Comparison of ENCODE assay signal across 9 cellular contexts in the genomic region with DNA sequence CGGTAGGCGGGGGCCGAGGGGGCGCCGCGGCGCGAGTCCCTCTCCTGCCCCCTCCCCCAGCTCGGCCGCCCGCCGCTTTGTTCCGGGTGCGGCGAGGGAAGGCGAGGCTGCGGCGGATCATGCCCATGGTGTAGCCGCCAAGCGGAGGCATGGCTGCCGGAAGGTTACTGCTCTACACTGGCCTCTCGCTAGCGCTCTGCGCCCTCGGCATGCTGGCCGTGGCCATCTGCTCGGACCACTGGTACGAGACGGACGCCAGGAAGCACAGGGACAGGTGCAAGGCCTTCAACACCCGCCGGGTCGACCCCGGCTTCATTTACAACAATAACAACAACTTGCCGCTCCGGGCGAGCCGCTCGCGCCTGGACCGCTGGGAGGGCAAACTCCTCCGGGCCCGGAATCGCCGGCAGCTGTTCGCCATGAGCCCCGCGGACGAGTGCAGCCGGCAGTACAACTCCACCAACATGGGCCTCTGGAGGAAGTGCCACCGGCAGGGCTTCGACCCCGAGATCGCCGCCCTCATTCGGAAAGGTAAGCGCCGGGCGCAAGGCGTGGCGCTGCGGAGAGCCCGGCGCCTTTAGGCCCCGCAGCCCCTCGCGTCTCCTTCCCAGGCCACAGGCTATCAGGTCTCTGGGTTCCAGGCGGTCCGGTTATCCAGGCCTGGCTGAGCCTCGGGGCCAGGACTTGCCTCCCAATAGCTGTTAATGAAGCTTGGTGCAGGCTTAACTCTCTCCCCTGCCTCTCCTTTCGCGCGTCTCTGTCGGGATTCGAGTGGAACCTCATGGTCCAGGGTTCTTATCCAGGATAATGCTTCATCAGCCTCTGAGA. TPM values are rescaled to one million over a fixed set of nuclear protein-coding genes. Genes with fewer than 3 reads are reported as not detected.
A peak's percentile ranks its signal among the peaks of the same experiment; 100 is the strongest.
DNase-seq lines count a peak whose midpoint lies in the region; ATAC-seq and TF ChIP-seq lines count a peak whose summit lies in the region.
"Had no signal": no experiment of that assay in that cellular context is flagged by ENCODE, and none has a peak within 500 bp of the region (broad histone marks: within the 10 kb centered on the region; RNA-seq: fewer than 3 reads in every experiment).

No MANE protein-coding gene starts in this region.

- no peak overlapping the region for H3K23ac ChIP-seq in trophoblast cell (ENCODE audit: low read length)

- H3K9ac ChIP-seq in trophoblast cell (ENCODE audit: low read length), result no peak overlapping the region

- no peak for TF ChIP-seq CTCF in heart right ventricle (IDR thresholded peaks at IDR 0.05)

- no peak overlapping the region for H2BK12ac ChIP-seq in trophoblast cell (ENCODE audit: low read length)

- WGBS in heart right ventricle, 2 donors, result 1 to 2% methylated on average over 72 to 75 of the region's 75 CpGs
- WGBS in trophoblast cell (ENCODE audit: extremely low coverage, insufficient coverage, insufficient read length), result no CpG with 5 or more reads among the region's 75 CpGs

- H4K91ac ChIP-seq in trophoblast cell (ENCODE audit: low read depth, low read length), result no peak overlapping the region

- H3K4me1 ChIP-seq in heart right ventricle (peaks cover 0 to 40% (median 33%) of the 10 kb centered on the region in 9 donors), trophoblast cell (ENCODE audit: control insufficient read depth in 1 of 2, insufficient read depth in 2 of 2, low read length in 2 of 2) (peaks cover 15 to 20% of the 10 kb centered on the region in 2 experiments)

- no peak overlapping the region for H3K14ac ChIP-seq in trophoblast cell (ENCODE audit: low read length)

- no peak overlapping the region for H3K18ac ChIP-seq in trophoblast cell (ENCODE audit: low read length)

- H4K12ac ChIP-seq in trophoblast cell (ENCODE audit: low read depth, low read length), result no peak overlapping the region

- no peak overlapping the region for H2BK120ac ChIP-seq in trophoblast cell (ENCODE audit: insufficient read depth, low read length, poor library complexity)

- no peaks in the 10 kb centered on the region for H3K79me1 ChIP-seq in trophoblast cell (ENCODE audit: low read length)

- no peaks in the 10 kb centered on the region for H3K9me3 ChIP-seq in heart right ventricle
- peaks cover 3% of the 10 kb centered on the region for H3K9me3 ChIP-seq in trophoblast cell (ENCODE audit: insufficient read depth, low read depth, low read length)
- H3K9me3 ChIP-seq: SJSA1 had no signal

- no peaks in the 10 kb centered on the region for H3K79me2 ChIP-seq in trophoblast cell (ENCODE audit: control insufficient read depth, insufficient read depth, low read length, poor library complexity)

- no peaks in the 10 kb centered on the region for H3K36me3 ChIP-seq in heart right ventricle
- no peaks in the 10 kb centered on the region for H3K36me3 ChIP-seq in trophoblast cell (ENCODE audit: control insufficient read depth in 1 of 2, insufficient read depth in 2 of 2, low read length in 2 of 2)
- H3K36me3 ChIP-seq: SJSA1 had no signal

- H3K27me3 ChIP-seq in heart right ventricle (peaks cover 0 to 96% (median 50%) of the 10 kb centered on the region in 7 donors), trophoblast cell (ENCODE audit: insufficient read depth, low read length) (peaks cover 39% of the 10 kb centered on the region)

- no peak overlapping the region for H4K8ac ChIP-seq in trophoblast cell (ENCODE audit: low read depth, low read length)

- H3K4me3 ChIP-seq in heart right ventricle (peak overlapping the region; percentile 16 to 67 (median 60)), trophoblast cell (ENCODE audit: low read depth, low read length) (peak overlapping the region; percentile 61)
- H3K4me3 ChIP-seq: SJSA1 had no signal

- H3K4ac ChIP-seq in trophoblast cell (ENCODE audit: low read depth, low read length), result no peak overlapping the region

- H3K27ac ChIP-seq in heart right ventricle (peak overlapping the region in 4 of 10 donors; percentile 14 to 21 (median 17)), trophoblast cell (ENCODE audit: low read depth, low read length) (no peak overlapping the region)
- H3K27ac ChIP-seq: SJSA1 had no signal

- no peak overlapping the region for H2BK5ac ChIP-seq in trophoblast cell (ENCODE audit: low read depth, low read length, poor library complexity)

- H3K4me2 ChIP-seq in trophoblast cell (ENCODE audit: low read length), result peak overlapping the region; percentile 76

- intact Hi-C loops in heart right ventricle (cut with DNase I), result loop anchor here in 5 of 10 donors (5.0 to 10.0 kb wide), 4 partner anchors 140 to 460 kb away; no protein-coding TSS in a partner anchor

- no peak overlapping the region for H2AFZ ChIP-seq in trophoblast cell (ENCODE audit: insufficient read depth, low read length, poor library complexity)

- DNase-seq in DMS53 (lab: John Stamatoyannopoulos, UW) (peak; percentile 88), HuH-7 (ENCODE audit: low spot score) (peak; percentile 46), heart right ventricle (peak in 1 of 2 donors; percentile 15), trophoblast cell (peak in 1 of 2 donors; percentile 3), putamen (ENCODE audit: low spot score) (no peak), hippocampal formation (lab: John Stamatoyannopoulos, UW) (no peak)
- DNase-seq in activated T-cell treated with anti-CD3 and anti-CD28 coated beads, Interleukin-2, amount 50 U/mL, for 48 hours, result peak; percentile 50 to 56

- no peak overlapping the region for H2AK5ac ChIP-seq in trophoblast cell (ENCODE audit: low read length)

- ATAC-seq in heart right ventricle (peak in 7 of 8 donors; percentile 14 to 64 (median 25)), HG02588 (IDR thresholded peaks at IDR 0.05; ENCODE audit: unreplicated experiment) (no peak)

RNA-seq across cellular contexts. Expression of a gene that starts 0.5 kb away (rescaled TPM):
- 10 to 100 TPM; 12.5 to 54.6 (median 29.5) TPM for total RNA-seq in heart right ventricle
- 1 to 10 TPM; 1.2 to 5.5 TPM for polyA plus RNA-seq in heart right ventricle
- 1.5 and 1.6 TPM in 2 replicates for polyA plus RNA-seq in trophoblast cell (2013)

RNA-seq across cellular contexts. Expression of a gene that starts 59.6 kb away (rescaled TPM):
- total RNA-seq in heart right ventricle, result 100 to 1,000 TPM in 9 of 10 donors, 10 to 100 TPM in 1; 95.8 to 151 (median 138) TPM
- 10 to 100 TPM; 71.7 to 96.2 TPM for polyA plus RNA-seq in heart right ventricle
- polyA plus RNA-seq in trophoblast cell (2013), result 65.8 and 66.5 TPM in 2 replicates

Comparison
In these comparisons a context has a peak if more than half of its experiments do, and no peak if none do; other contexts are left out.
1. DNase-seq: peak in DMS53 (single experiment), HuH-7 (single experiment) and activated T-cell treated with anti-CD3 and anti-CD28 coated beads, Interleukin-2, amount 50 U/mL, for 48 hours (2 of 2); none in putamen (single experiment) and hippocampal formation (0 of 2).